ENCODE assay signal across 8 cellular contexts in the genomic region with DNA sequence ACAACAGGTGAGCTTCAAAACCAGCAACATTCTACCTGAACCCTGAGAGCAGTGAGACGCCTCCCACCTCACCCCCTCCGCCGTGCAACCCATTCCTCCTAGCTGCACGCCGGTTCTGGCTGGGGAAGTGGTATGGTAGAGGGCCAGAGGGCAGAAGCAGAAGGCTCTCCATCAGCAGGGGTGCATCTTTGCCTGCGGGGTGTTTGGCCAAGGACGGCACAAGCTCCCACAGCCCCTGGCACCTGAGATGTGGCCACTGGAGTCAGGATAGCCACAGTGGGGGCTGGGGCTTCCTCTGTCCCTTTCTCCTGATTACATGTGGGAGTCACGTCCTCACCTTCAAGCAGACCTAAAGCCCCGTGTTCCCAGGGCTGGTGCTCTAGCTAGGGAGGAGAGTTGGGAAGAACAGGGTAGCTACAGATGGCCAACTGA. TPM values are rescaled to one million over a fixed set of nuclear protein-coding genes. Genes with fewer than 3 reads are reported as not detected.
DNase-seq lines count a peak whose midpoint lies in the region; ATAC-seq, FAIRE-seq and TF ChIP-seq lines count a peak whose summit lies in the region.

No MANE protein-coding gene starts in this region.

- H3K9me3 ChIP-seq in HUES48 (ENCODE audit: control insufficient read depth, insufficient read depth, low read length) (no peaks in the 10 kb centered on the region), mucosa of descending colon (no peaks in the 10 kb centered on the region)

- no peak for FAIRE-seq in HTR-8/SVneo (lab: Jason Lieb, UNC)

- ATAC-seq in mucosa of descending colon (no peak), GM19023 (IDR thresholded peaks at IDR 0.05; ENCODE audit: unreplicated experiment) (no peak), GM21528 (IDR thresholded peaks at IDR 0.05; ENCODE audit: low FRiP score, unreplicated experiment) (no peak)

- H3K4me3 ChIP-seq in AG10803 (ENCODE audit: low read length), result peak overlapping the region; percentile 73
- peak overlapping the region; percentile 78 for H3K4me3 ChIP-seq in HUES48 (ENCODE audit: low read depth, low read length)
- H3K4me3 ChIP-seq in cardiac fibroblast (replicated peaks in 1 of 2; ENCODE audit: low read depth in 2 of 2, low read length in 2 of 2), result peak overlapping the region; percentile 81 to 89
- H3K4me3 ChIP-seq in mucosa of descending colon, result no peak overlapping the region

- intact Hi-C loops in mucosa of descending colon (cut with DNase I, micrococcal nuclease), result no loop called here

- H3K4me1 ChIP-seq in HUES48 (ENCODE audit: control insufficient read depth, insufficient read depth, low read length), result peaks cover 8% of the 10 kb centered on the region
- peaks cover 46% of the 10 kb centered on the region for H3K4me1 ChIP-seq in mucosa of descending colon (ENCODE audit: low read depth)

- H3K36me3 ChIP-seq in HUES48 (ENCODE audit: control insufficient read depth, insufficient read depth, low read length) (no peaks in the 10 kb centered on the region), mucosa of descending colon (ENCODE audit: low read depth) (peaks cover 10% of the 10 kb centered on the region)

- DNase-seq in AG10803 (ENCODE audit: low read depth), result no peak
- no peak for DNase-seq in cardiac fibroblast (ENCODE audit: low read depth in 2 of 2)
- DNase-seq in mucosa of descending colon, result peak in 2 of 3 donors; percentile 36 to 57
- no peak for DNase-seq in HTR-8/SVneo (ENCODE audit: insufficient read length, low spot score)
- no peak for DNase-seq in effector CD4-positive, alpha-beta T cell

- no peak overlapping the region for H3K9ac ChIP-seq in HUES48 (ENCODE audit: low read depth, low read length)

- peaks cover 13% of the 10 kb centered on the region for H3K27me3 ChIP-seq in HUES48 (ENCODE audit: control insufficient read depth, insufficient read depth, low read length)

- no peak overlapping the region for H3K27ac ChIP-seq in HUES48 (ENCODE audit: low read depth, low read length)

- no peak for TF ChIP-seq CTCF in AG10803 (conservative IDR thresholded peaks at IDR 0.05; ENCODE audit: low read length)
- no peak for TF ChIP-seq CTCF in cardiac fibroblast (IDR thresholded peaks at IDR 0.05; ENCODE audit: low read depth, low read length)
- TF ChIP-seq CTCF in mucosa of descending colon (IDR thresholded peaks at IDR 0.05), result no peak

RNA-seq across cellular contexts. Expression of a gene that starts 1.6 kb away (rescaled TPM):
- 10 to 100 TPM; 10.5 to 11.4 (median 11.0) TPM for total RNA-seq in mucosa of descending colon

RNA-seq across cellular contexts. Expression of a gene that starts 12.2 kb away (rescaled TPM):
- total RNA-seq in mucosa of descending colon, result 10 to 100 TPM in 1 of 3 donors, 1 to 10 TPM in 2; 8.0 to 19.1 (median 9.6) TPM

RNA-seq across cellular contexts. Expression of a gene that starts 22.0 kb away (rescaled TPM):
- 10 to 100 TPM in 1 of 3 donors, 1 to 10 TPM in 2; 5.2 to 27.3 (median 5.7) TPM for total RNA-seq in mucosa of descending colon

RNA-seq across cellular contexts. Expression of a gene that starts 25.7 kb away (rescaled TPM):
- total RNA-seq in mucosa of descending colon, result 10 to 100 TPM; 56.4 to 77.2 (median 62.8) TPM

RNA-seq across cellular contexts. Expression of a gene that starts 36.2 kb away (rescaled TPM):
- 100 to 1,000 TPM in 1 of 3 donors, 10 to 100 TPM in 2; 14.9 to 185 (median 84.0) TPM for total RNA-seq in mucosa of descending colon

Comparison
In these comparisons a context has a peak if more than half of its experiments do, and no peak if none do; other contexts are left out.
1. DNase-seq: peak in mucosa of descending colon (2 of 3); none in AG10803 (single experiment), cardiac fibroblast (0 of 2), HTR-8/SVneo (single experiment) and effector CD4-positive, alpha-beta T cell (single experiment).